ENCODE assay signal across 1 cellular context in the genomic region with DNA sequence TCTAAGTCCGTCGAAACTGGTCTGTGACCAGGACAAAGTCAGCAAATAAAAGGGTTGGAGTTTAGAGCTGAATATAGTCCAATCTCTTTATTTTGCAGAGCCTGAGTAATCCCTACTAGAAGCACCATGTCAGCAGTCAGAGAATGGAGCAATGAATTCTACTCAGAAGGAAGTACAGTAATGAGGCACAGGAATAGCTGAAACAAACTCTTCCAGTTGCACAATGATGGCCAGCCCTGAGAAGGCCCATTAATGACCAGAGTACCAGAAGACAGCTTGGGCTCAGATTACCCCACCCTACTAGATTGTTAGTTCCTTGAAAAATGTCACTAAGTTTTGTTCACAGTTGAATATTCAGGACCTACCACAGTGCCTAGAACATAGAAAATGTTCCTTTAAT.
TF ChIP-seq lines count a peak whose summit lies in the region.

No MANE protein-coding gene starts in this region.

TF ChIP-seq in IMR-90, 13 proteins besides CTCF, POLR2A, EP300 and RAD21:
- TF ChIP-seq CHD1 (IDR thresholded peaks at IDR 0.05; ENCODE audit: low read depth, low read length) (no peak), CEBPB (IDR thresholded peaks at IDR 0.05; ENCODE audit: low read depth, low read length) (0 out of 2 replicates have a peak, but pooled peaks have one; percentile 3), MAZ (IDR thresholded peaks at IDR 0.05; ENCODE audit: borderline replicate concordance, low read depth, low read length) (no peak), RFX5 (IDR thresholded peaks at IDR 0.05; ENCODE audit: low read depth, low read length) (no peak), BHLHE40 (IDR thresholded peaks at IDR 0.05; ENCODE audit: low read depth, low read length) (no peak), MXI1 (IDR thresholded peaks at IDR 0.05; ENCODE audit: borderline replicate concordance, low read depth, low read length) (no peak), NFE2L2 (IDR thresholded peaks at IDR 0.05; ENCODE audit: low read depth, low read length) (no peak)
- TF ChIP-seq, protein P1, sequence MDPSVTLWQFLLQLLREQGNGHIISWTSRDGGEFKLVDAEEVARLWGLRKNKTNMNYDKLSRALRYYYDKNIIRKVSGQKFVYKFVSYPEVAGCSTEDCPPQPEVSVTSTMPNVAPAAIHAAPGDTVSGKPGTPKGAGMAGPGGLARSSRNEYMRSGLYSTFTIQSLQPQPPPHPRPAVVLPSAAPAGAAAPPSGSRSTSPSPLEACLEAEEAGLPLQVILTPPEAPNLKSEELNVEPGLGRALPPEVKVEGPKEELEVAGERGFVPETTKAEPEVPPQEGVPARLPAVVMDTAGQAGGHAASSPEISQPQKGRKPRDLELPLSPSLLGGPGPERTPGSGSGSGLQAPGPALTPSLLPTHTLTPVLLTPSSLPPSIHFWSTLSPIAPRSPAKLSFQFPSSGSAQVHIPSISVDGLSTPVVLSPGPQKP (IDR thresholded peaks at IDR 0.05; ENCODE audit: borderline replicate concordance, low read depth, low read length) = no peak
